In genomic region chr6:31780507-31781243, GRCh38 we compare ENCODE assay signal across 21 cellular contexts. TPM values are rescaled to one million over a fixed set of nuclear protein-coding genes. Genes with fewer than 3 reads are reported as not detected.
DNase-seq lines count a peak whose midpoint lies in the region; ATAC-seq, FAIRE-seq and TF ChIP-seq lines count a peak whose summit lies in the region.
"Had no signal": no experiment of that assay in that cellular context is flagged by ENCODE, and none has a peak within 500 bp of the region (broad histone marks: within the 10 kb centered on the region; RNA-seq: fewer than 3 reads in every experiment).

No MANE protein-coding gene starts in this region.

- H3K9me3 ChIP-seq in right cardiac atrium (ENCODE audit: control insufficient read depth, low read length) (no peaks in the 10 kb centered on the region), H1 (ENCODE audit: insufficient read depth in 2 of 2, low read depth in 1 of 2, low read length in 1 of 2) (no peaks in the 10 kb centered on the region)
- no peaks in the 10 kb centered on the region for H3K9me3 ChIP-seq in effector memory CD4-positive, alpha-beta T cell (ENCODE audit: control insufficient read depth, low read length)
- H3K9me3 ChIP-seq: BE2C had no signal

- H3K27me3 Mint-ChIP-seq in mesothelial cell of epicardium (ENCODE audit: low read depth): no peaks in the 10 kb centered on the region

- peaks cover 34% of the 10 kb centered on the region for H3K4me1 Mint-ChIP-seq in stimulated activated effector memory CD8-positive, alpha-beta T cell treated with anti-CD3 and anti-CD28 coated beads, Interleukin-12 subunit alpha, Interleukin-12 subunit beta, amount 100 ng/mL, for 72 hours
- peaks cover 10% of the 10 kb centered on the region for H3K4me1 Mint-ChIP-seq in mesothelial cell of epicardium

- H3K79me2 ChIP-seq in H1 (ENCODE audit: control insufficient read depth in 1 of 2, insufficient read depth in 2 of 2, low read length in 2 of 2): no peaks in the 10 kb centered on the region

- H2BK20ac ChIP-seq in H1 (ENCODE audit: low read length): no peak overlapping the region

- no peak overlapping the region for H2AK5ac ChIP-seq in H1 (ENCODE audit: low read depth, low read length)

- no peak overlapping the region for H3K23ac ChIP-seq in H1 (ENCODE audit: insufficient read length)

- H3K18ac ChIP-seq in H1 (ENCODE audit: extremely low read depth, low read length): no peak overlapping the region

- H3K4me3 Mint-ChIP-seq in stimulated activated effector memory CD8-positive, alpha-beta T cell treated with anti-CD3 and anti-CD28 coated beads, Interleukin-12 subunit alpha, Interleukin-12 subunit beta, amount 100 ng/mL, for 72 hours: no peak overlapping the region
- H3K4me3 Mint-ChIP-seq in mesothelial cell of epicardium: no peak overlapping the region
- H3K4me3 Mint-ChIP-seq: CD4-positive, CD25-positive, alpha-beta regulatory T cell had no signal

- H3K36me3 ChIP-seq in H1 (ENCODE audit: control insufficient read depth in 2 of 4, insufficient read depth in 4 of 4, low read length in 3 of 4): peaks cover 33 to 72% (median 58%) of the 10 kb centered on the region in 4 experiments
- H3K36me3 ChIP-seq in effector memory CD4-positive, alpha-beta T cell (ENCODE audit: control insufficient read depth, insufficient read depth, low read length): peaks cover 61% of the 10 kb centered on the region

- no peak overlapping the region for H3K9ac ChIP-seq in H1 (replicated peaks in 1 of 4; ENCODE audit: extremely low read depth in 1 of 4, low read depth in 3 of 4, low read length in 3 of 4)

- peaks cover 6% of the 10 kb centered on the region for H3K4me1 ChIP-seq in right cardiac atrium (ENCODE audit: control insufficient read depth, insufficient read depth, low read length)
- peaks cover 0 to 7% (median 3%) of the 10 kb centered on the region in 4 experiments; a peak in 3 of 7 replicates for H3K4me1 ChIP-seq in H1 (replicated peaks in 1 of 4; ENCODE audit: control insufficient read depth in 3 of 4, insufficient read depth in 4 of 4, low read length in 3 of 4)
- peaks cover 21% of the 10 kb centered on the region for H3K4me1 ChIP-seq in effector memory CD4-positive, alpha-beta T cell (ENCODE audit: control insufficient read depth, insufficient read depth, low read length, poor library complexity, severe bottlenecking)

- no peak for TF ChIP-seq EP300 in H1 (IDR thresholded peaks at IDR 0.05; ENCODE audit: borderline replicate concordance in 1 of 2, low read depth in 2 of 2, low read length in 2 of 2)

- ATAC-seq in right cardiac atrium (no peak), left ventricle myocardium superior (no peak)
- no peak for ATAC-seq in stimulated activated effector memory CD8-positive, alpha-beta T cell treated with anti-CD3 and anti-CD28 coated beads, Interleukin-12 subunit alpha, Interleukin-12 subunit beta, amount 100 ng/mL, for 72 hours

- 0 out of 2 replicates have a peak, but pooled peaks cover 1% of the 10 kb centered on the region for H3K23me2 ChIP-seq in H1 (ENCODE audit: low read depth, low read length)

- no peak overlapping the region for H3K4me2 ChIP-seq in H1 (ENCODE audit: insufficient read depth in 1 of 2, low read depth in 2 of 2, low read length in 2 of 2)

- POLR2A ChIA-PET in H1 (lab: Charles Lee; ENCODE audit: partially characterized antibody): interaction anchor here (0.6 to 10.7 kb wide), 9 partner anchors 7 to 116 kb away, joined by 3 to 85 read pairs (median 3); partner anchors contain the start of genes GPANK1, HSPA1B and VARS1

- H4K91ac ChIP-seq in H1 (replicated peaks; ENCODE audit: insufficient read length, low read length): no peak overlapping the region

- TF ChIP-seq POLR2A in H1 (IDR thresholded peaks at IDR 0.05; ENCODE audit: control extremely low read depth in 1 of 2, low read depth in 2 of 2, low read length in 2 of 2): no peak

- H4K8ac ChIP-seq in H1 (ENCODE audit: extremely low read depth, insufficient read depth, low read length): 0 out of 2 replicates have a peak overlapping the region, but pooled peaks have one; percentile 15

- 89% methylated on average over 20 of the region's 20 CpGs for WGBS in right cardiac atrium
- WGBS in H1 (ENCODE audit: extremely low coverage in 1 of 2, insufficient coverage in 1 of 2, insufficient read length in 1 of 2, insufficient replicate concordance in 2 of 2, low coverage in 1 of 2, low lambda C conversion rate in 2 of 2, missing lambda C conversion rate in 1 of 2), 2 experiments: 95% methylated on average over 19 of the region's 20 CpGs; no CpG with 5 or more reads in 1 of the 2 experiments

- H2BK12ac ChIP-seq in H1 (ENCODE audit: low read depth, low read length): no peak overlapping the region

- H3K4ac ChIP-seq in H1 (replicated peaks; ENCODE audit: insufficient read length, low read depth, low read length): no peak overlapping the region

- CTCF ChIA-PET in H1 (lab: Charles Lee; ENCODE audit: partially characterized antibody): interaction anchor here (0.9 to 15.6 kb wide), 9 partner anchors 4 to 117 kb away, joined by 3 to 228 read pairs (median 4); partner anchors contain the start of genes EHMT2, VARS1 and VWA7

- H3K27ac ChIP-seq in right cardiac atrium (ENCODE audit: low read length) (no peak overlapping the region), H1 (ENCODE audit: low read depth, low read length) (no peak overlapping the region)
- H3K27ac ChIP-seq in effector memory CD4-positive, alpha-beta T cell (ENCODE audit: insufficient read depth, low read length, poor library complexity, severe bottlenecking): no peak overlapping the region
- H3K27ac ChIP-seq: SK-N-MC had no signal

- FAIRE-seq in H1 (lab: Jason Lieb, UNC): no peak
- FAIRE-seq: A204.1, RCC 7860 had no signal

- H2BK15ac ChIP-seq in H1 (ENCODE audit: low read length): no peak overlapping the region

- no peaks in the 10 kb centered on the region for H3K9me3 Mint-ChIP-seq in stimulated activated effector memory CD8-positive, alpha-beta T cell treated with anti-CD3 and anti-CD28 coated beads, Interleukin-12 subunit alpha, Interleukin-12 subunit beta, amount 100 ng/mL, for 72 hours
- H3K9me3 Mint-ChIP-seq in mesothelial cell of epicardium: no peaks in the 10 kb centered on the region
- H3K9me3 Mint-ChIP-seq: CD4-positive, CD25-positive, alpha-beta regulatory T cell had no signal

- no peak overlapping the region for H3K14ac ChIP-seq in H1 (ENCODE audit: insufficient read length)

- no peak overlapping the region for H2BK5ac ChIP-seq in H1 (ENCODE audit: low read depth, low read length)

- intact Hi-C loops in right cardiac atrium (cut with DNase I) (no loop called here), left ventricle myocardium superior (cut with micrococcal nuclease) (no loop called here)

- DNase-seq in right cardiac atrium: peak in 2 of 3 donors; percentile 21 to 53
- DNase-seq in left ventricle myocardium superior: no peak
- no peak for DNase-seq in H1 (ENCODE audit: low read depth in 1 of 2, low spot score in 2 of 2)
- no peak for DNase-seq in stimulated activated effector memory CD8-positive, alpha-beta T cell treated with anti-CD3 and anti-CD28 coated beads, Interleukin-12 subunit alpha, Interleukin-12 subunit beta, amount 100 ng/mL, for 72 hours (ENCODE audit: low spot score in 2 of 2)
- DNase-seq in mesothelial cell of epicardium (ENCODE audit: low spot score in 2 of 2, unreplicated experiment in 2 of 2): no peak
- DNase-seq in effector memory CD4-positive, alpha-beta T cell: no peak
- DNase-seq: BE2C; CD4-positive, CD25-positive, alpha-beta regulatory T cell; COR-L47; DMS153; GDM1; GOT3; KG1; NCI-H1694 treated with DMSO at 0.1 percent for 48 hours; NCI-H2107; NCI-H510A treated with DMSO at 0.1 percent for 48 hours; NCI-H774; SHP77 had no signal

- H3K27me3 ChIP-seq in right cardiac atrium (ENCODE audit: control insufficient read depth, insufficient read depth) (no peaks in the 10 kb centered on the region), H1 (replicated peaks in 1 of 4; ENCODE audit: control insufficient read depth in 3 of 4, extremely low read depth in 1 of 4, insufficient read depth in 3 of 4, low read length in 3 of 4) (no peaks in the 10 kb centered on the region; a peak in 1 of 7 replicates)
- H3K27me3 ChIP-seq in effector memory CD4-positive, alpha-beta T cell (replicated peaks; ENCODE audit: control insufficient read depth, insufficient read depth, low read length, poor library complexity, severe bottlenecking): no peaks in the 10 kb centered on the region
- H3K27me3 ChIP-seq: BE2C had no signal

- H4K5ac ChIP-seq in H1 (ENCODE audit: insufficient read length, low read depth, low read length): no peak overlapping the region

- no peak overlapping the region for H2BK120ac ChIP-seq in H1 (replicated peaks; ENCODE audit: low read depth, low read length)

- H3K36me3 Mint-ChIP-seq in stimulated activated effector memory CD8-positive, alpha-beta T cell treated with anti-CD3 and anti-CD28 coated beads, Interleukin-12 subunit alpha, Interleukin-12 subunit beta, amount 100 ng/mL, for 72 hours: peaks cover 73% of the 10 kb centered on the region
- H3K36me3 Mint-ChIP-seq in mesothelial cell of epicardium: peaks cover 22% of the 10 kb centered on the region

- TF ChIP-seq RAD21 in H1 (IDR thresholded peaks at IDR 0.05 in 1 of 2, conservative IDR thresholded peaks at IDR 0.05 in 1 of 2; ENCODE audit: low read depth in 2 of 2, low read length in 2 of 2): no peak

- peaks cover 1 to 3% of the 10 kb centered on the region in 2 experiments for H4K20me1 ChIP-seq in H1 (replicated peaks in 1 of 2; ENCODE audit: control insufficient read depth in 1 of 2, insufficient read depth in 2 of 2, low read length in 2 of 2)

- no peaks in the 10 kb centered on the region for H3K79me1 ChIP-seq in H1 (ENCODE audit: low read depth, low read length)

- H3K27ac Mint-ChIP-seq in stimulated activated effector memory CD8-positive, alpha-beta T cell treated with anti-CD3 and anti-CD28 coated beads, Interleukin-12 subunit alpha, Interleukin-12 subunit beta, amount 100 ng/mL, for 72 hours: peak overlapping the region; percentile 29
- no peak overlapping the region for H3K27ac Mint-ChIP-seq in mesothelial cell of epicardium

- TF ChIP-seq CTCF in H1 (IDR thresholded peaks at IDR 0.05; ENCODE audit: control extremely low read depth in 1 of 3, insufficient read depth in 1 of 3, low read depth in 1 of 3, low read length in 3 of 3) (no peak), mesothelial cell of epicardium (IDR thresholded peaks at IDR 0.05; ENCODE audit: unreplicated experiment) (no peak)

- H3K4me3 ChIP-seq in right cardiac atrium (ENCODE audit: low read length): no peak overlapping the region
- no peak overlapping the region for H3K4me3 ChIP-seq in H1 (ENCODE audit: extremely low read depth in 1 of 4, insufficient read depth in 2 of 4, low read depth in 3 of 4, low read length in 4 of 4)
- H3K4me3 ChIP-seq in effector memory CD4-positive, alpha-beta T cell (ENCODE audit: insufficient read depth, low read depth, low read length, poor library complexity, severe bottlenecking): no peak overlapping the region
- H3K4me3 ChIP-seq: SK-N-MC had no signal

- H3K56ac ChIP-seq in H1 (replicated peaks; ENCODE audit: insufficient read length, low read depth, low read length): no peak overlapping the region

- no peak overlapping the region for H2AFZ ChIP-seq in H1 (ENCODE audit: low read length)

RNA-seq across cellular contexts. Expression of gene VWA7, which starts 3.5 kb away (rescaled TPM):
- total RNA-seq in right cardiac atrium: 10 to 100 TPM in 1 of 4 donors, 1 to 10 TPM in 3; 3.4 to 12.8 (median 8.2) TPM
- polyA plus RNA-seq in right cardiac atrium: 3.2 TPM
- total RNA-seq in left ventricle myocardium superior: 12.8 TPM
- total RNA-seq in H1 (2021; fragmentation: NEBNext Ultra II Directional; extraction: Animal tissue kit (Norgen Biotek cat#: 25700)): 1.5 and 2.1 TPM in 2 replicates
- polyA plus RNA-seq in H1 (2011; rRNA removed): 0.82 and 1.1 TPM in 2 replicates
- polyA plus RNA-seq in H1 (2011; cell fraction: cytosol; rRNA removed): 0.93 TPM
- 4.2 TPM for polyA plus RNA-seq in H1 (2011; cell fraction: nucleus; rRNA removed)
- polyA plus RNA-seq in H1 (2012, experiment 1 of 2): 1.3 to 2.1 TPM (median 1.5 TPM) in 4 replicates
- 0.68 TPM for polyA plus RNA-seq in H1 (2012, experiment 2 of 2)
- 0.97 TPM for polyA plus RNA-seq in H1 (2013, experiment 1 of 2)
- 0.48 TPM for polyA plus RNA-seq in H1 (2013, experiment 2 of 2)
- polyA minus RNA-seq in H1 (2011; rRNA and poly(A)+ RNA removed): 0.15 and 0.95 TPM in 2 replicates
- 0.88 TPM for polyA minus RNA-seq in H1 (2011; cell fraction: cytosol; rRNA and poly(A)+ RNA removed)
- 3.4 TPM for polyA minus RNA-seq in H1 (2011; cell fraction: nucleus; rRNA and poly(A)+ RNA removed)
- total RNA-seq in mesothelial cell of epicardium: 1.5 to 1.8 TPM (median 1.6 TPM) in 3 replicates

RNA-seq across cellular contexts. Expression of gene VARS1, which starts 14.9 kb away (rescaled TPM):
- total RNA-seq in right cardiac atrium (10 to 100 TPM; 21.7 to 30.6 (median 26.9) TPM), left ventricle myocardium superior (22.5 TPM), mesothelial cell of epicardium (82.8 to 90.4 TPM (median 83.8 TPM) in 3 replicates)
- polyA plus RNA-seq in right cardiac atrium (14.8 TPM), H1 (2011; rRNA removed) (53.5 and 99.3 TPM in 2 replicates)
- 162 and 163 TPM in 2 replicates for total RNA-seq in H1 (2021; fragmentation: NEBNext Ultra II Directional; extraction: Animal tissue kit (Norgen Biotek cat#: 25700))
- polyA plus RNA-seq in H1 (2011; cell fraction: cytosol; rRNA removed): 38.7 TPM
- 191 TPM for polyA plus RNA-seq in H1 (2011; cell fraction: nucleus; rRNA removed)
- polyA plus RNA-seq in H1 (2012, experiment 1 of 2): 141 to 169 TPM (median 165 TPM) in 4 replicates
- 254 TPM for polyA plus RNA-seq in H1 (2012, experiment 2 of 2)
- 75.9 TPM for polyA plus RNA-seq in H1 (2013, experiment 1 of 2)
- polyA plus RNA-seq in H1 (2013, experiment 2 of 2): 66.0 TPM
- polyA minus RNA-seq in H1 (2011; rRNA and poly(A)+ RNA removed): 123 and 151 TPM in 2 replicates
- polyA minus RNA-seq in H1 (2011; cell fraction: cytosol; rRNA and poly(A)+ RNA removed): 89.3 TPM
- 72.5 TPM for polyA minus RNA-seq in H1 (2011; cell fraction: nucleus; rRNA and poly(A)+ RNA removed)

RNA-seq across cellular contexts. Expression of gene SAPCD1, which starts 18.2 kb away (rescaled TPM):
- total RNA-seq in right cardiac atrium: under 1 TPM in 1 of 4 donors, not detected in 3; 0.50 TPM
- 0.25 TPM for polyA plus RNA-seq in right cardiac atrium
- 0.47 TPM for total RNA-seq in left ventricle myocardium superior
- 3.4 and 5.9 TPM in 2 replicates for total RNA-seq in H1 (2021; fragmentation: NEBNext Ultra II Directional; extraction: Animal tissue kit (Norgen Biotek cat#: 25700))
- 3.1 and 4.4 TPM in 2 replicates for polyA plus RNA-seq in H1 (2011; rRNA removed)
- polyA plus RNA-seq in H1 (2011; cell fraction: cytosol; rRNA removed): 8.2 TPM
- polyA plus RNA-seq in H1 (2011; cell fraction: nucleus; rRNA removed): 40.1 TPM
- polyA plus RNA-seq in H1 (2012, experiment 1 of 2): 6.1 to 13.3 TPM (median 9.4 TPM) in 4 replicates
- 0.63 TPM for polyA plus RNA-seq in H1 (2012, experiment 2 of 2)
- 2.0 TPM for polyA plus RNA-seq in H1 (2013, experiment 1 of 2)
- polyA plus RNA-seq in H1 (2013, experiment 2 of 2): 1.9 TPM
- 1.4 TPM in 1 of 2 replicates, not detected in the other for polyA minus RNA-seq in H1 (2011; rRNA and poly(A)+ RNA removed)
- 1.5 TPM for polyA minus RNA-seq in H1 (2011; cell fraction: cytosol; rRNA and poly(A)+ RNA removed)
- 1.7 TPM for polyA minus RNA-seq in H1 (2011; cell fraction: nucleus; rRNA and poly(A)+ RNA removed)
- 8.7 to 12.8 TPM (median 11.6 TPM) in 3 replicates for total RNA-seq in mesothelial cell of epicardium
- polyA plus RNA-seq: CD4-positive, CD25-positive, alpha-beta regulatory T cell had no signal

RNA-seq across cellular contexts. Expression of gene LSM2, which starts 26.1 kb away (rescaled TPM):
- total RNA-seq in right cardiac atrium (10 to 100 TPM; 22.8 to 27.3 (median 23.8) TPM), left ventricle myocardium superior (20.1 TPM), mesothelial cell of epicardium (55.8 to 58.2 TPM (median 57.0 TPM) in 3 replicates)
- polyA plus RNA-seq in right cardiac atrium (27.0 TPM), H1 (2011; rRNA removed) (168 and 173 TPM in 2 replicates)
- total RNA-seq in H1 (2021; fragmentation: NEBNext Ultra II Directional; extraction: Animal tissue kit (Norgen Biotek cat#: 25700)): 127 and 132 TPM in 2 replicates
- 120 TPM for polyA plus RNA-seq in H1 (2011; cell fraction: cytosol; rRNA removed)
- 113 TPM for polyA plus RNA-seq in H1 (2011; cell fraction: nucleus; rRNA removed)
- 145 to 181 TPM (median 164 TPM) in 4 replicates for polyA plus RNA-seq in H1 (2012, experiment 1 of 2)
- 295 TPM for polyA plus RNA-seq in H1 (2012, experiment 2 of 2)
- polyA plus RNA-seq in H1 (2013, experiment 1 of 2): 152 TPM
- 160 TPM for polyA plus RNA-seq in H1 (2013, experiment 2 of 2)
- 71.6 and 92.1 TPM in 2 replicates for polyA minus RNA-seq in H1 (2011; rRNA and poly(A)+ RNA removed)
- 62.2 TPM for polyA minus RNA-seq in H1 (2011; cell fraction: cytosol; rRNA and poly(A)+ RNA removed)
- polyA minus RNA-seq in H1 (2011; cell fraction: nucleus; rRNA and poly(A)+ RNA removed): 26.8 TPM

RNA-seq across cellular contexts. Expression of gene HSPA1L, which starts 34.4 kb away (rescaled TPM):
- total RNA-seq in right cardiac atrium: 1 to 10 TPM; 1.6 to 2.8 (median 2.2) TPM
- 2.0 TPM for polyA plus RNA-seq in right cardiac atrium
- 2.0 TPM for total RNA-seq in left ventricle myocardium superior
- total RNA-seq in H1 (2021; fragmentation: NEBNext Ultra II Directional; extraction: Animal tissue kit (Norgen Biotek cat#: 25700)): 1.6 and 1.9 TPM in 2 replicates
- 0.78 and 1.00 TPM in 2 replicates for polyA plus RNA-seq in H1 (2011; rRNA removed)
- polyA plus RNA-seq in H1 (2011; cell fraction: cytosol; rRNA removed): 0.81 TPM
- 0.88 TPM for polyA plus RNA-seq in H1 (2011; cell fraction: nucleus; rRNA removed)
- 1.3 to 1.9 TPM (median 1.7 TPM) in 4 replicates for polyA plus RNA-seq in H1 (2012, experiment 1 of 2)
- polyA plus RNA-seq in H1 (2012, experiment 2 of 2): 0.46 TPM
- polyA plus RNA-seq in H1 (2013, experiment 1 of 2): 0.77 TPM
- polyA plus RNA-seq in H1 (2013, experiment 2 of 2): 0.85 TPM
- 0.85 and 0.88 TPM in 2 replicates for polyA minus RNA-seq in H1 (2011; rRNA and poly(A)+ RNA removed)
- 0.88 TPM for polyA minus RNA-seq in H1 (2011; cell fraction: cytosol; rRNA and poly(A)+ RNA removed)
- polyA minus RNA-seq in H1 (2011; cell fraction: nucleus; rRNA and poly(A)+ RNA removed): 0.90 TPM
- 1.7 to 2.2 TPM (median 2.1 TPM) in 3 replicates for total RNA-seq in mesothelial cell of epicardium

Comparison
In these comparisons a context has a peak if more than half of its experiments do, and no peak if none do; other contexts are left out.
1. DNase-seq: peak in right cardiac atrium (2 of 3); none in left ventricle myocardium superior (single experiment), H1 (0 of 2), stimulated activated effector memory CD8-positive, alpha-beta T cell treated with anti-CD3 and anti-CD28 coated beads, Interleukin-12 subunit alpha, Interleukin-12 subunit beta, amount 100 ng/mL, for 72 hours (0 of 2), mesothelial cell of epicardium (0 of 2) and effector memory CD4-positive, alpha-beta T cell (0 of 3).